8 cellular contexts compared by ENCODE assay signal in genomic region chr14:67694791-67695393, GRCh38. TPM values are rescaled to one million over a fixed set of nuclear protein-coding genes. Genes with fewer than 3 reads are reported as not detected.
DNase-seq lines count a peak whose midpoint lies in the region; TF ChIP-seq lines count a peak whose summit lies in the region.

No MANE protein-coding gene starts in this region.

- H3K36me3 Mint-ChIP-seq in activated naive CD4-positive, alpha-beta T cell treated with anti-CD3 and anti-CD28 coated beads, Interleukin-2, amount 50 U/mL, for 24 hours: peaks cover 3% of the 10 kb centered on the region
- no peaks in the 10 kb centered on the region for H3K36me3 Mint-ChIP-seq in glutamatergic neuron (ENCODE audit: unreplicated experiment)

- 1 to 2% (median 1%) methylated on average over 21 of the region's 21 CpGs for WGBS in ovary, 3 donors
- WGBS in transverse colon (ENCODE audit: low coverage in 1 of 2), 2 donors: 0 to 1% methylated on average over 17 to 21 of the region's 21 CpGs

- no peaks in the 10 kb centered on the region for H3K79me2 ChIP-seq in MM.1S (ENCODE audit: low read length)

- no peak for TF ChIP-seq EP300 in ovary (IDR thresholded peaks at IDR 0.05)
- no peak for TF ChIP-seq EP300 in transverse colon (IDR thresholded peaks at IDR 0.05; ENCODE audit: low read depth)

- peak overlapping the region; percentile 80 for H2AFZ ChIP-seq in MM.1S (ENCODE audit: low read length)

- no peaks in the 10 kb centered on the region for H3K27me3 Mint-ChIP-seq in activated naive CD4-positive, alpha-beta T cell treated with anti-CD3 and anti-CD28 coated beads, Interleukin-2, amount 50 U/mL, for 24 hours
- H3K27me3 Mint-ChIP-seq in glutamatergic neuron (ENCODE audit: unreplicated experiment): no peaks in the 10 kb centered on the region

- TF ChIP-seq CTCF in MM.1S (IDR thresholded peaks at IDR 0.05; ENCODE audit: low read length) (no peak), glutamatergic neuron (IDR thresholded peaks at IDR 0.05; ENCODE audit: partially characterized antibody, unreplicated experiment) (no peak), ovary (IDR thresholded peaks at IDR 0.05) (no peak), transverse colon (IDR thresholded peaks at IDR 0.05) (no peak)

- H3K27ac ChIP-seq in MM.1S (ENCODE audit: low read length) (peak overlapping the region; percentile 58; the same call in 1 of the 2 replicates), ovary (peak overlapping the region; percentile 10 to 40), transverse colon (peak overlapping the region; percentile 87 to 91 (median 89))

- no peaks in the 10 kb centered on the region for H4K20me1 ChIP-seq in MM.1S (ENCODE audit: insufficient read depth, low read length)

- no peaks in the 10 kb centered on the region for H3K9me3 Mint-ChIP-seq in activated naive CD4-positive, alpha-beta T cell treated with anti-CD3 and anti-CD28 coated beads, Interleukin-2, amount 50 U/mL, for 24 hours
- H3K9me3 Mint-ChIP-seq in glutamatergic neuron (ENCODE audit: unreplicated experiment): peaks cover 8% of the 10 kb centered on the region

- TF ChIP-seq POLR2A in ovary (IDR thresholded peaks at IDR 0.05) (no peak), transverse colon (IDR thresholded peaks at IDR 0.05) (peak; percentile 32)

- H3K4me1 ChIP-seq in MM.1S (ENCODE audit: low read length) (no peaks in the 10 kb centered on the region), ovary (ENCODE audit: insufficient read depth) (peaks cover 5% of the 10 kb centered on the region), transverse colon (peaks cover 0 to 18% (median 5%) of the 10 kb centered on the region in 4 donors)

- peak overlapping the region; percentile 93 for H3K27ac Mint-ChIP-seq in activated naive CD4-positive, alpha-beta T cell treated with anti-CD3 and anti-CD28 coated beads, Interleukin-2, amount 50 U/mL, for 24 hours
- peak overlapping the region; percentile 96 for H3K27ac Mint-ChIP-seq in glutamatergic neuron (ENCODE audit: unreplicated experiment)

- H3K9me2 ChIP-seq in MM.1S (replicated peaks; ENCODE audit: insufficient read depth, low read length): no peaks in the 10 kb centered on the region

- H3K9ac ChIP-seq in MM.1S (ENCODE audit: low read length): peak overlapping the region; percentile 71

- H3K4me3 ChIP-seq in MM.1S (ENCODE audit: low read length): peak overlapping the region; percentile 79
- H3K4me3 ChIP-seq in ovary: peak overlapping the region; percentile 83
- peak overlapping the region; percentile 69 to 93 (median 82) for H3K4me3 ChIP-seq in transverse colon

- H3K4me3 Mint-ChIP-seq in activated naive CD4-positive, alpha-beta T cell treated with anti-CD3 and anti-CD28 coated beads, Interleukin-2, amount 50 U/mL, for 24 hours: peak overlapping the region; percentile 94
- H3K4me3 Mint-ChIP-seq in glutamatergic neuron (ENCODE audit: unreplicated experiment): peak overlapping the region; percentile 96

- no peaks in the 10 kb centered on the region for H3K9me3 ChIP-seq in MM.1S (replicated peaks; ENCODE audit: insufficient read depth, low read length)
- no peaks in the 10 kb centered on the region for H3K9me3 ChIP-seq in ovary
- H3K9me3 ChIP-seq in transverse colon: no peaks in the 10 kb centered on the region

- H3K27me3 ChIP-seq in MM.1S (replicated peaks; ENCODE audit: insufficient read depth, low read length): no peaks in the 10 kb centered on the region
- no peaks in the 10 kb centered on the region for H3K27me3 ChIP-seq in ovary
- H3K27me3 ChIP-seq in transverse colon: no peaks in the 10 kb centered on the region

- peak overlapping the region; percentile 50 for H3K4me2 ChIP-seq in MM.1S (ENCODE audit: low read depth, low read length)

- intact Hi-C loops in ovary (cut with DNase I): no loop called here
- intact Hi-C loops in transverse colon (cut with DNase I; ENCODE audit: low total_unique reads): loop anchor here (10.0 kb wide), 1 partner anchor 100 kb away; no protein-coding TSS in a partner anchor

- H3K36me3 ChIP-seq in MM.1S (replicated peaks; ENCODE audit: insufficient read depth, low read length): no peaks in the 10 kb centered on the region
- H3K36me3 ChIP-seq in ovary: no peaks in the 10 kb centered on the region
- peaks cover 0 to 16% (median 0%) of the 10 kb centered on the region in 4 donors for H3K36me3 ChIP-seq in transverse colon

- in situ Hi-C loops in transverse colon (cut with MboI; ENCODE audit: low pct_ligation_motif_present in 1 of 4, low pct_unique_long_range_greater_than_20kb in 1 of 4, low sequenced_read_pairs in 3 of 4): no loop called here

- peak; percentile 26 for DNase-seq in GF-D8 (lab: John Stamatoyannopoulos, UW)
- peak; percentile 92 for DNase-seq in HCEC 1CT
- DNase-seq in MM.1S: peak; percentile 73
- peak; percentile 86 for DNase-seq in SIG-M5 treated with dmso at 0.1 percent for 504 hours (lab: John Stamatoyannopoulos, UW; ENCODE audit: unreplicated experiment)
- peak; percentile 65 for DNase-seq in glutamatergic neuron
- DNase-seq in ovary: peak; percentile 26 to 54 (median 45)
- peak; percentile 84 for DNase-seq in transverse colon

- peaks cover 37% of the 10 kb centered on the region for H3K4me1 Mint-ChIP-seq in activated naive CD4-positive, alpha-beta T cell treated with anti-CD3 and anti-CD28 coated beads, Interleukin-2, amount 50 U/mL, for 24 hours
- H3K4me1 Mint-ChIP-seq in glutamatergic neuron (ENCODE audit: low read depth, unreplicated experiment): peaks cover 9% of the 10 kb centered on the region

- H3F3A ChIP-seq in MM.1S (ENCODE audit: insufficient read depth, low read length): peaks cover 3% of the 10 kb centered on the region; the same call in 1 of the 2 replicates

RNA-seq across cellular contexts. Expression of gene RDH11, which starts 0.7 kb away (rescaled TPM):
- total RNA-seq in glutamatergic neuron (ENCODE audit: unreplicated experiment) (94.7 TPM), ovary (10 to 100 TPM; 30.3 to 46.9 (median 36.6) TPM), transverse colon (10 to 100 TPM; 30.8 to 53.9 (median 37.2) TPM)
- 10 to 100 TPM; 32.7 to 90.0 TPM for polyA plus RNA-seq in ovary

RNA-seq across cellular contexts. Expression of gene RDH12, which starts 6.8 kb away (rescaled TPM):
- total RNA-seq in glutamatergic neuron (ENCODE audit: unreplicated experiment) (0.22 TPM), ovary (under 1 TPM in 1 of 7 donors, not detected in 6; 0.30 TPM), transverse colon (under 1 TPM in 1 of 4 donors, not detected in 3; 0.27 TPM)
- polyA plus RNA-seq in ovary: under 1 TPM in 1 of 2 donors, not detected in 1; 0.10 TPM

RNA-seq across cellular contexts. Expression of gene VTI1B, which starts 20.5 kb away (rescaled TPM):
- 77.7 TPM for total RNA-seq in glutamatergic neuron (ENCODE audit: unreplicated experiment)
- total RNA-seq in ovary: 10 to 100 TPM; 34.6 to 76.5 (median 64.7) TPM
- polyA plus RNA-seq in ovary: 10 to 100 TPM; 41.6 to 93.1 TPM
- 10 to 100 TPM; 59.5 to 74.8 (median 67.5) TPM for total RNA-seq in transverse colon

Comparison
In these comparisons a context has a peak if more than half of its experiments do, and no peak if none do; other contexts are left out.
1. Peak in every context shown above with its lines: DNase-seq, H3K4me3 ChIP-seq and H3K27ac ChIP-seq.
2. DNase-seq: peak in every context shown above with its lines; median percentile 92 in HCEC 1CT; 86 in SIG-M5 treated with dmso at 0.1 percent for 504 hours; 84 in transverse colon; 73 in MM.1S; 65 in glutamatergic neuron; 45 in ovary; 26 in GF-D8.
3. H3K27ac ChIP-seq: peak in every context shown above with its lines; median percentile 89 in transverse colon; 58 in MM.1S; 25 in ovary.